In genomic region chr1:107669996-107670395, GRCh38 we compare ENCODE assay signal across 10 cellular contexts.
DNase-seq lines count a peak whose midpoint lies in the region; ATAC-seq, FAIRE-seq and TF ChIP-seq lines count a peak whose summit lies in the region.
"Had no signal": no experiment of that assay in that cellular context is flagged by ENCODE, and none has a peak within 500 bp of the region (broad histone marks: within the 10 kb centered on the region; RNA-seq: fewer than 3 reads in every experiment).

No MANE protein-coding gene starts in this region.

- FAIRE-seq in bronchial epithelial cell (lab: Jason Lieb, UNC): peak; percentile 55

- peaks cover 0 to 1% of the 10 kb centered on the region in 2 donors for H3K36me3 Mint-ChIP-seq in activated T-cell treated with anti-CD3 and anti-CD28 coated beads, Interleukin-2, amount 50 U/mL, for 72 hours (ENCODE audit: insufficient read depth in 2 of 2)

- H3K4me1 Mint-ChIP-seq in activated T-cell treated with anti-CD3 and anti-CD28 coated beads, Interleukin-2, amount 50 U/mL, for 72 hours (ENCODE audit: low read depth): no peaks in the 10 kb centered on the region

- ATAC-seq in activated T-cell treated with anti-CD3 and anti-CD28 coated beads, Interleukin-2, amount 50 U/mL, for 72 hours (replicated peaks in 1 of 2): no peak
- ATAC-seq in HG03108 (IDR thresholded peaks at IDR 0.05; ENCODE audit: unreplicated experiment): no peak
- no peak for ATAC-seq in activated CD4-positive, CD25-positive, alpha-beta regulatory T cell treated with anti-CD3 and anti-CD28 coated beads, Interleukin-2, amount 50 U/mL, for 24 hours
- ATAC-seq: left lobe of liver had no signal

- H3K36me3 ChIP-seq in bronchial epithelial cell (ENCODE audit: control insufficient read depth, insufficient read depth, low read length): no peaks in the 10 kb centered on the region

- H3K9me3 Mint-ChIP-seq in activated T-cell treated with anti-CD3 and anti-CD28 coated beads, Interleukin-2, amount 50 U/mL, for 72 hours: no peaks in the 10 kb centered on the region

- H3K27ac Mint-ChIP-seq in activated T-cell treated with anti-CD3 and anti-CD28 coated beads, Interleukin-2, amount 50 U/mL, for 72 hours: no peak overlapping the region

- no peak overlapping the region for H3K4me3 Mint-ChIP-seq in activated T-cell treated with anti-CD3 and anti-CD28 coated beads, Interleukin-2, amount 50 U/mL, for 72 hours

- TF ChIP-seq CTCF in bronchial epithelial cell (IDR thresholded peaks at IDR 0.05; ENCODE audit: insufficient read depth, low read length, severe bottlenecking): no peak

- in situ Hi-C loops in G401 (cut with HindIII; ENCODE audit: low sequenced_read_pairs): no loop called here

- no peak overlapping the region for H3K4me3 ChIP-seq in bronchial epithelial cell (ENCODE audit: low read depth, low read length)

- DNase-seq in G401 (ENCODE audit: low spot score) (peak; percentile 50), NCI-H2029 (lab: John Stamatoyannopoulos, UW) (peak; percentile 66), bronchial epithelial cell (ENCODE audit: low read depth) (peak; percentile 82), mucosa of gallbladder (ENCODE audit: low spot score) (peak; percentile 67), NOMO-1 (lab: John Stamatoyannopoulos, UW; ENCODE audit: unreplicated experiment in 2 of 2) (no peak)
- no peak for DNase-seq in activated T-cell treated with anti-CD3 and anti-CD28 coated beads, Interleukin-2, amount 50 U/mL, for 72 hours
- DNase-seq: stimulated activated CD4-positive, alpha-beta T cell treated with anti-CD3 and anti-CD28 coated beads, Interleukin-1b, Interleukin-23, amount 100 ng/mL, for 48 hours had no signal

- H3K27me3 Mint-ChIP-seq in activated T-cell treated with anti-CD3 and anti-CD28 coated beads, Interleukin-2, amount 50 U/mL, for 72 hours (ENCODE audit: low read depth): no peaks in the 10 kb centered on the region

- no peaks in the 10 kb centered on the region for H3K27me3 ChIP-seq in bronchial epithelial cell (ENCODE audit: control insufficient read depth, insufficient read depth, low read length)

Comparison
In these comparisons a context has a peak if more than half of its experiments do, and no peak if none do; other contexts are left out.
1. DNase-seq: peak in G401 (single experiment), NCI-H2029 (single experiment), bronchial epithelial cell (single experiment) and mucosa of gallbladder (single experiment); none in activated T-cell treated with anti-CD3 and anti-CD28 coated beads, Interleukin-2, amount 50 U/mL, for 72 hours (0 of 2) and NOMO-1 (0 of 2).